In the genomic region with DNA sequence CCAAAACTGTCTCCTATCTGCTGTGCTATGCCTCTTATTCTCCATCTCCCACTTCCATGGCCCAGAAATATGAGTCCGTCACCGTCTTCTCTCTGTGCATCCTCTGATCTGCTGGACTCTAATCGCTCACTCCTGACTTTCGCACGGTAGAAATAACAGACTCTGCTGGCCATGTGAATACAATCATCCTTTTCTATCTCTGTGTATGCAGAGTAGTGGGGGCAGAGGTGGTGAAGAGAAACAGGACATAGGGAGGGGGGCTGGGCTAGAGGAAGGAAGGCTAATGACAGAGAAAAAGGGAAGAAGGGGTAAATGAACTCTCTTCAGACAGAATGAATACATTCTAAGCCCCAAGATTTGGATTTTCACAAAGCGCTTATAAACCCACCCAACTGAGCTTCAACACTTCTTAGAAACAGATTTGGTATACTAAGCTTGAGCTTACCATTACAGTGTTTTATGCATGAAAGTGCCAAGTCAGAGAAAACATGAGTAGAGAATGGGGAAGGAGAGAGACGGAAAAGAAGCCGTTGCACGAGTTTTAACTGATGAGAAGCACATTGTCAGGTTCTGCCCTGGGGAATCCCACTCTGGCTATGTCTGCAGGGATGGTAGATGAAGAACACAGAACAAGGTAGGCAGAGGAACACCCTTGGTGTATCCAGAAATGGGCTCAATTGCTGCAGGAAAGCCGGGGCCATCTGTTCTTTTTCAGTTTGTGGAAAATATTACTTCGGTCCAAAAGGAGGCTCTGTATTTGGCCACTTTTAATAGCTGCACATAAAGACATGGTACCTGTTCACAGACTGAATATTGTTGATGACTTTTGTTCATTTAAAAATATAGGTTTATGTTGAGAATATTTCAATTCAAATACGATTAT, we compare ENCODE assay signal across 19 cellular contexts.
DNase-seq lines count a peak whose midpoint lies in the region; ATAC-seq, FAIRE-seq and TF ChIP-seq lines count a peak whose summit lies in the region.
"Had no signal": no experiment of that assay in that cellular context is flagged by ENCODE, and none has a peak within 500 bp of the region (broad histone marks: within the 10 kb centered on the region; RNA-seq: fewer than 3 reads in every experiment).

No MANE protein-coding gene starts in this region.

- no peaks in the 10 kb centered on the region for H4K20me1 ChIP-seq in OCI-LY1 (ENCODE audit: insufficient read depth, low read length)
- no peaks in the 10 kb centered on the region for H4K20me1 ChIP-seq in K562 (replicated peaks; ENCODE audit: control insufficient read depth, insufficient read depth, low read length)

- H3K9me3 ChIP-seq in OCI-LY1 (ENCODE audit: low read length) (no peaks in the 10 kb centered on the region), K562 (replicated peaks; ENCODE audit: control insufficient read depth, insufficient read depth, low read depth, low read length) (no peaks in the 10 kb centered on the region)
- H3K9me3 ChIP-seq: Caco-2, SJCRH30 had no signal

- H3K27ac ChIP-seq in OCI-LY1 (ENCODE audit: low read depth, low read length, poor library complexity, severe bottlenecking): peak overlapping the region; percentile 75
- no peak overlapping the region for H3K27ac ChIP-seq in K562 (ENCODE audit: extremely low read depth, low read depth, low read length)
- H3K27ac ChIP-seq: C4-2B, HL-60, SJCRH30 had no signal

- in situ Hi-C loops in K562 (cut with MboI): no loop called here

- H3K9me2 ChIP-seq in OCI-LY1 (ENCODE audit: low read depth, low read length): no peaks in the 10 kb centered on the region

- no peak overlapping the region; the same call in 1 of the 2 replicates for H3K9ac ChIP-seq in OCI-LY1 (ENCODE audit: low read length)
- no peak overlapping the region for H3K9ac ChIP-seq in K562 (ENCODE audit: insufficient read depth in 1 of 2, low read depth in 2 of 2, low read length in 2 of 2)

- no peaks in the 10 kb centered on the region for H3K79me2 ChIP-seq in OCI-LY1 (ENCODE audit: insufficient read depth, low read length)
- no peaks in the 10 kb centered on the region for H3K79me2 ChIP-seq in K562 (ENCODE audit: control insufficient read depth, insufficient read depth, low read length)

- TF ChIP-seq CTCF in OCI-LY1 (IDR thresholded peaks at IDR 0.05; ENCODE audit: low read length): no peak
- no peak for TF ChIP-seq CTCF in K562 (IDR thresholded peaks at IDR 0.05 in 2 of 3, conservative IDR thresholded peaks at IDR 0.05 in 1 of 3; ENCODE audit: insufficient read depth in 2 of 3, low read depth in 1 of 3, low read length in 3 of 3)

- H3K27me3 ChIP-seq in OCI-LY1 (ENCODE audit: insufficient read depth, low read length): no peaks in the 10 kb centered on the region
- H3K27me3 ChIP-seq in K562 (ENCODE audit: control insufficient read depth in 2 of 2, insufficient read depth in 2 of 2, low read length in 2 of 2): no peaks in the 10 kb centered on the region
- H3K27me3 ChIP-seq: SJCRH30 had no signal

- POLR2A ChIA-PET in K562 (lab: Yijun Ruan, JAX): no interaction called here

- no peak for ATAC-seq in K562
- ATAC-seq in naive B cell (ENCODE audit: low read depth in 2 of 2): peak; percentile 79 to 82
- no peak for ATAC-seq in GM21367 (IDR thresholded peaks at IDR 0.05; ENCODE audit: unreplicated experiment)
- ATAC-seq in GM21423 (IDR thresholded peaks at IDR 0.05; ENCODE audit: unreplicated experiment): no peak
- ATAC-seq in HG02678 (IDR thresholded peaks at IDR 0.05; ENCODE audit: unreplicated experiment): no peak

- H3K36me3 ChIP-seq in OCI-LY1 (ENCODE audit: insufficient read depth, low read length) (no peaks in the 10 kb centered on the region), K562 (ENCODE audit: control insufficient read depth, insufficient read depth, low read length) (no peaks in the 10 kb centered on the region)
- H3K36me3 ChIP-seq: SJCRH30 had no signal

- H3K27me3 Mint-ChIP-seq in naive B cell: no peaks in the 10 kb centered on the region

- TF ChIP-seq POLR2A in K562 (conservative IDR thresholded peaks at IDR 0.05): no peak

- H3K4me1 ChIP-seq in OCI-LY1 (ENCODE audit: insufficient read depth, low read length, severe bottlenecking) (peaks cover 42% of the 10 kb centered on the region), K562 (replicated peaks in 1 of 2; ENCODE audit: control insufficient read depth in 2 of 2, insufficient read depth in 2 of 2, low read length in 2 of 2) (no peaks in the 10 kb centered on the region)
- H3K4me1 ChIP-seq: Caco-2, SJCRH30 had no signal

- peak overlapping the region; percentile 61 to 91 (median 76) for H3K27ac Mint-ChIP-seq in naive B cell

- DNase-seq in COLO829 (ENCODE audit: low spot score): peak; percentile 3
- peak in 1 of 4 experiments; percentile 22 for DNase-seq in K562 (ENCODE audit: extremely low read depth in 1 of 4, low spot score in 3 of 4)
- DNase-seq in naive B cell: peak; percentile 25
- DNase-seq in activated T-cell treated with anti-CD3 and anti-CD28 coated beads for 4 hours: no peak
- DNase-seq: Caco-2, GOT3, KG1, NCI-H1105 treated with DMSO at 0.1 percent for 48 hours, NCI-H187, NCI-H446, NCI-H774, SJCRH30 had no signal

- H3F3A ChIP-seq in OCI-LY1 (ENCODE audit: insufficient read depth, low read length): no peaks in the 10 kb centered on the region

- no peak for TF ChIP-seq RAD21 in K562 (CRISPR knock-in tag; conservative IDR thresholded peaks at IDR 0.05 in 1 of 2, IDR thresholded peaks at IDR 0.05 in 1 of 2)

- H2AFZ ChIP-seq in OCI-LY1 (ENCODE audit: low read length): no peak overlapping the region
- H2AFZ ChIP-seq in K562 (ENCODE audit: low read depth, low read length): no peak overlapping the region

- no peaks in the 10 kb centered on the region for H3K9me3 Mint-ChIP-seq in naive B cell

- BruUV-seq in K562 (replicated peaks; lab: Mats Ljungman, UMichigan): no TSS peak

- 3% methylated on average over 12 of the region's 12 CpGs for WGBS in K562 (ENCODE audit: insufficient coverage, low coverage, missing lambda C conversion rate)

- no peak for FAIRE-seq in K562 (lab: Jason Lieb, UNC)
- FAIRE-seq: GM12891 had no signal

- H3K36me3 Mint-ChIP-seq in naive B cell: no peaks in the 10 kb centered on the region

- peaks cover 49 to 65% (median 57%) of the 10 kb centered on the region in 3 donors for H3K4me1 Mint-ChIP-seq in naive B cell

- H3K9me1 ChIP-seq in K562 (ENCODE audit: control insufficient read depth, insufficient read depth, low read length): no peaks in the 10 kb centered on the region

- CTCF ChIA-PET in K562 (lab: Yijun Ruan, JAX; ENCODE audit: low intra/inter-chr PET ratio): no interaction called here

- TF ChIP-seq EP300 in K562 (IDR thresholded peaks at IDR 0.05; ENCODE audit: low read length): no peak

- H3K4me3 Mint-ChIP-seq in naive B cell: peak overlapping the region; percentile 20 to 90 (median 79)

- peak overlapping the region; percentile 38 for H3K4me3 ChIP-seq in OCI-LY1 (ENCODE audit: low read depth, low read length, poor library complexity, severe bottlenecking)
- no peak overlapping the region for H3K4me3 ChIP-seq in K562
- H3K4me3 ChIP-seq: SJCRH30 had no signal

- intact Hi-C loops in K562 (cut with micrococcal nuclease): no loop called here

- H3K4me2 ChIP-seq in OCI-LY1 (ENCODE audit: low read length) (peak overlapping the region; percentile 43; the same call in 1 of the 2 replicates), K562 (ENCODE audit: insufficient read depth, low read length) (no peak overlapping the region)

TF ChIP-seq in K562, 482 proteins besides CTCF, POLR2A, EP300 and RAD21:
- TF ChIP-seq, protein P1, sequence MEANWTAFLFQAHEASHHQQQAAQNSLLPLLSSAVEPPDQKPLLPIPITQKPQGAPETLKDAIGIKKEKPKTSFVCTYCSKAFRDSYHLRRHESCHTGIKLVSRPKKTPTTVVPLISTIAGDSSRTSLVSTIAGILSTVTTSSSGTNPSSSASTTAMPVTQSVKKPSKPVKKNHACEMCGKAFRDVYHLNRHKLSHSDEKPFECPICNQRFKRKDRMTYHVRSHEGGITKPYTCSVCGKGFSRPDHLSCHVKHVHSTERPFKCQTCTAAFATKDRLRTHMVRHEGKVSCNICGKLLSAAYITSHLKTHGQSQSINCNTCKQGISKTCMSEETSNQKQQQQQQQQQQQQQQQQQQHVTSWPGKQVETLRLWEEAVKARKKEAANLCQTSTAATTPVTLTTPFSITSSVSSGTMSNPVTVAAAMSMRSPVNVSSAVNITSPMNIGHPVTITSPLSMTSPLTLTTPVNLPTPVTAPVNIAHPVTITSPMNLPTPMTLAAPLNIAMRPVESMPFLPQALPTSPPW (CRISPR knock-in tag; IDR thresholded peaks at IDR 0.05): peak; percentile 14; the same call in 1 of the 2 replicates
- no peak for TF ChIP-seq ETS2 (tag; IDR thresholded peaks at IDR 0.05; ENCODE audit: borderline replicate concordance, poor library complexity, severe bottlenecking)
TF ChIP-seq in K562: peak in this region for 1.

Comparison
In these comparisons a context has a peak if more than half of its experiments do, and no peak if none do; other contexts are left out.
1. ATAC-seq: peak in naive B cell (2 of 2); none in K562 (single experiment), GM21367 (single experiment), GM21423 (single experiment) and HG02678 (single experiment).